In genomic region chr19:50983625-50984292, GRCh38 we compare ENCODE assay signal across 1 cellular context.
TF ChIP-seq lines count a peak whose summit lies in the region.

Gene KLK7, minus strand, starts transcription at chr19:50983917. Its CDS starts 1,518 bp downstream, at chr19:50982399.

TF ChIP-seq in HEK293T, 16 proteins besides CTCF, POLR2A, EP300 and RAD21 (continued from another document):
- TF ChIP-seq, protein P1, sequence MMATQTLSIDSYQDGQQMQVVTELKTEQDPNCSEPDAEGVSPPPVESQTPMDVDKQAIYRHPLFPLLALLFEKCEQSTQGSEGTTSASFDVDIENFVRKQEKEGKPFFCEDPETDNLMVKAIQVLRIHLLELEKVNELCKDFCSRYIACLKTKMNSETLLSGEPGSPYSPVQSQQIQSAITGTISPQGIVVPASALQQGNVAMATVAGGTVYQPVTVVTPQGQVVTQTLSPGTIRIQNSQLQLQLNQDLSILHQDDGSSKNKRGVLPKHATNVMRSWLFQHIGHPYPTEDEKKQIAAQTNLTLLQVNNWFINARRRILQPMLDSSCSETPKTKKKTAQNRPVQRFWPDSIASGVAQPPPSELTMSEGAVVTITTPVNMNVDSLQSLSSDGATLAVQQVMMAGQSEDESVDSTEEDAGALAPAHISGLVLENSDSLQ (IDR thresholded peaks at IDR 0.05), result no peak
